16 cellular contexts compared by ENCODE assay signal in genomic region chr7:159112136-159113011, GRCh38. TPM values are rescaled to one million over a fixed set of nuclear protein-coding genes. Genes with fewer than 3 reads are reported as not detected.
A peak's percentile ranks its signal among the peaks of the same experiment; 100 is the strongest.
DNase-seq lines count a peak whose midpoint lies in the region; ATAC-seq and TF ChIP-seq lines count a peak whose summit lies in the region.
"Had no signal": no experiment of that assay in that cellular context is flagged by ENCODE, and none has a peak within 500 bp of the region (broad histone marks: within the 10 kb centered on the region; RNA-seq: fewer than 3 reads in every experiment).

No MANE protein-coding gene starts in this region.

- no peaks in the 10 kb centered on the region for H3K9me3 Mint-ChIP-seq in activated CD8-positive, alpha-beta T cell treated with anti-CD3 and anti-CD28 coated beads, Interleukin-2, amount 10 ng/mL, durations not matched to agents 7 days and 5 days (ENCODE audit: insufficient read depth)
- H3K9me3 Mint-ChIP-seq: activated T-cell treated with anti-CD3 and anti-CD28 coated beads, Interleukin-2, amount 50 U/mL, for 72 hours had no signal

- no peaks in the 10 kb centered on the region for H3K36me3 Mint-ChIP-seq in activated CD8-positive, alpha-beta T cell treated with anti-CD3 and anti-CD28 coated beads, Interleukin-2, amount 10 ng/mL, durations not matched to agents 7 days and 5 days (ENCODE audit: low read depth)

- H3K27ac ChIP-seq in upper lobe of left lung (no peak overlapping the region), substantia nigra (ENCODE audit: low read depth, low read length, poor library complexity, severe bottlenecking) (no peak overlapping the region), thyroid gland (no peak overlapping the region)
- H3K27ac ChIP-seq: lower lobe of right lung had no signal

- TF ChIP-seq EP300 in upper lobe of left lung (IDR thresholded peaks at IDR 0.05): no peak

- H3K9me3 ChIP-seq in upper lobe of left lung (no peaks in the 10 kb centered on the region), thyroid gland (no peaks in the 10 kb centered on the region)
- H3K9me3 ChIP-seq: lower lobe of right lung had no signal

- peaks cover 23% of the 10 kb centered on the region for H3K27me3 Mint-ChIP-seq in activated CD8-positive, alpha-beta T cell treated with anti-CD3 and anti-CD28 coated beads, Interleukin-2, amount 10 ng/mL, durations not matched to agents 7 days and 5 days (ENCODE audit: low read depth)

- intact Hi-C loops in thyroid gland (cut with DNase I): no loop called here

- H3K4me3 ChIP-seq in upper lobe of left lung: no peak overlapping the region
- no peak overlapping the region for H3K4me3 ChIP-seq in thyroid gland (replicated peaks in 1 of 3)
- H3K4me3 ChIP-seq: GM12878, lower lobe of right lung had no signal

- WGBS in upper lobe of left lung, 2 donors: 57 to 64% methylated on average over 29 to 47 of the region's 48 CpGs
- 69 to 81% methylated on average over 41 to 46 of the region's 48 CpGs for WGBS in thyroid gland, 2 donors

- H3K27me3 ChIP-seq in upper lobe of left lung (peaks cover 0 to 4% (median 0%) of the 10 kb centered on the region in 4 donors), thyroid gland (peaks cover 3% of the 10 kb centered on the region)

- no peak for TF ChIP-seq CTCF in upper lobe of left lung (IDR thresholded peaks at IDR 0.05)
- no peak for TF ChIP-seq CTCF in thyroid gland (IDR thresholded peaks at IDR 0.05)

- POLR2A ChIA-PET in activated CD8-positive, alpha-beta T cell treated with anti-CD3 and anti-CD28 coated beads, Interleukin-2, amount 10 ng/mL, durations not matched to agents 7 days and 5 days (lab: Charles Lee): no interaction called here

- DNase-seq in stimulated activated CD4-positive, alpha-beta T cell treated with anti-CD3 and anti-CD28 coated beads, Interleukin-15, amount 100 ng/mL, for 24 hours: peak; percentile 27
- no peak for DNase-seq in stimulated activated CD4-positive, alpha-beta T cell treated with anti-CD3 and anti-CD28 coated beads, Interleukin-1b, Interleukin-23, amount 100 ng/mL, for 48 hours
- peak; percentile 27 for DNase-seq in activated CD8-positive, alpha-beta T cell treated with anti-CD3 and anti-CD28 coated beads, Interleukin-2, amount 10 ng/mL, durations not matched to agents 7 days and 5 days
- DNase-seq in mesenteric fat pad (ENCODE audit: low spot score): peak; percentile 75
- peak; percentile 8 to 72 for DNase-seq in upper lobe of left lung
- DNase-seq in substantia nigra (lab: John Stamatoyannopoulos, UW): no peak
- no peak for DNase-seq in thyroid gland
- DNase-seq in NCI-H2227 treated with DMSO at 0.1 percent for 48 hours (lab: John Stamatoyannopoulos, UW): no peak
- DNase-seq: activated T-cell treated with anti-CD3 and anti-CD28 coated beads, Interleukin-2, amount 50 U/mL, for 72 hours; AML-193; EL; Kasumi-1; lower lobe of right lung; NCI-H1436 treated with DMSO at 0.1 percent for 48 hours; small intestine had no signal

- no peak overlapping the region for H3K27ac Mint-ChIP-seq in activated CD8-positive, alpha-beta T cell treated with anti-CD3 and anti-CD28 coated beads, Interleukin-2, amount 10 ng/mL, durations not matched to agents 7 days and 5 days
- H3K27ac Mint-ChIP-seq: activated T-cell treated with anti-CD3 and anti-CD28 coated beads, Interleukin-2, amount 50 U/mL, for 72 hours had no signal

- H3K36me3 ChIP-seq in upper lobe of left lung: no peaks in the 10 kb centered on the region
- no peaks in the 10 kb centered on the region for H3K36me3 ChIP-seq in thyroid gland
- H3K36me3 ChIP-seq: lower lobe of right lung had no signal

- no peak for ATAC-seq in activated CD8-positive, alpha-beta T cell treated with anti-CD3 and anti-CD28 coated beads, Interleukin-2, amount 10 ng/mL, durations not matched to agents 7 days and 5 days
- ATAC-seq in upper lobe of left lung (ENCODE audit: low FRiP score in 2 of 2): no peak
- ATAC-seq: activated T-cell treated with anti-CD3 and anti-CD28 coated beads, Interleukin-2, amount 50 U/mL, for 72 hours; GM12878; lower lobe of right lung had no signal

- H3K4me1 ChIP-seq in upper lobe of left lung (peaks cover 0 to 11% (median 0%) of the 10 kb centered on the region in 4 donors), thyroid gland (no peaks in the 10 kb centered on the region)

- peak overlapping the region; percentile 15 for H3K4me3 Mint-ChIP-seq in activated CD8-positive, alpha-beta T cell treated with anti-CD3 and anti-CD28 coated beads, Interleukin-2, amount 10 ng/mL, durations not matched to agents 7 days and 5 days

- no peak for TF ChIP-seq POLR2A in upper lobe of left lung (IDR thresholded peaks at IDR 0.05)
- TF ChIP-seq POLR2A in thyroid gland (IDR thresholded peaks at IDR 0.05): no peak

- H3K4me1 Mint-ChIP-seq in activated CD8-positive, alpha-beta T cell treated with anti-CD3 and anti-CD28 coated beads, Interleukin-2, amount 10 ng/mL, durations not matched to agents 7 days and 5 days (ENCODE audit: low read depth): peaks cover 5% of the 10 kb centered on the region

- CTCF ChIA-PET in activated CD8-positive, alpha-beta T cell treated with anti-CD3 and anti-CD28 coated beads, Interleukin-2, amount 10 ng/mL, durations not matched to agents 7 days and 5 days (lab: Charles Lee): no interaction called here

RNA-seq across cellular contexts. Expression of gene VIPR2, which starts 32.3 kb away (rescaled TPM):
- not detected for total RNA-seq in activated CD8-positive, alpha-beta T cell treated with anti-CD3 and anti-CD28 coated beads, Interleukin-2, amount 10 ng/mL, durations not matched to agents 7 days and 5 days
- total RNA-seq in mesenteric fat pad: 4.6 TPM
- total RNA-seq in upper lobe of left lung: under 1 TPM in 3 of 6 donors, not detected in 3; 0.30 to 0.74 (median 0.40) TPM
- under 1 TPM in 2 of 4 donors, not detected in 2; 0.33 to 0.56 TPM for total RNA-seq in thyroid gland
- total RNA-seq: GM12878 had no signal

Comparison
In these comparisons a context has a peak if more than half of its experiments do, and no peak if none do; other contexts are left out.
1. DNase-seq: peak in stimulated activated CD4-positive, alpha-beta T cell treated with anti-CD3 and anti-CD28 coated beads, Interleukin-15, amount 100 ng/mL, for 24 hours (single experiment), activated CD8-positive, alpha-beta T cell treated with anti-CD3 and anti-CD28 coated beads, Interleukin-2, amount 10 ng/mL, durations not matched to agents 7 days and 5 days (single experiment), mesenteric fat pad (single experiment) and upper lobe of left lung (2 of 2); none in stimulated activated CD4-positive, alpha-beta T cell treated with anti-CD3 and anti-CD28 coated beads, Interleukin-1b, Interleukin-23, amount 100 ng/mL, for 48 hours (single experiment), substantia nigra (0 of 49), thyroid gland (0 of 2) and NCI-H2227 treated with DMSO at 0.1 percent for 48 hours (single experiment).